Comparison of ENCODE assay signal across 22 cellular contexts in the genomic region with DNA sequence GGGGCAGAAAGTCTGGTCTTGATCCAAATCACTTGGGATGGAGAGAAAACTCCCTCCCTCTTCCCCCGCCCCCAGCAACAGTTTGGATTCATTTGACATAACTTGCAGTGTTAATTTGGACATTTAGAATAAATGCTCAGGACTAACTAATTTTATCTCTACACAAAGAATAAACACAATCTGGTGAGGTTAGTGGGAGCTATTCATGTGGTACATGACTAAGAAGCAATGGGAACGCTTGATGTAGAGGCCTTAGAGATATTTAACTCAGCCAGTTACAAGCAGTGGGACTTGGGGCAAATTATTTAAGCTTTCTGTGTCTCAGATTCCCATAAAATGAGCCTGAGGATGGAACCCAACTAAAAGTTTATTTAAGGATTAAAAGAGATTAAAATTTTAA.
"Had no signal": no experiment of that assay in that cellular context is flagged by ENCODE, and none has a peak within 500 bp of the region (broad histone marks: within the 10 kb centered on the region; RNA-seq: fewer than 3 reads in every experiment).

No MANE protein-coding gene starts in this region.

- H3K27me3 ChIP-seq: brain microvascular endothelial cell, colonic mucosa, tibial artery, uterus had no signal

- H3K4me1 Mint-ChIP-seq: central memory CD8-positive, alpha-beta T cell had no signal

- DNase-seq: activated CD4-positive, alpha-beta memory T cell treated with anti-CD3 and anti-CD28 coated beads, Interleukin-2, amount 10 ng/mL, durations not matched to agents 7 days and 5 days; activated CD4-positive, alpha-beta T cell treated with anti-CD3 and anti-CD28 coated beads for 48 hours; activated CD4-positive, CD25-positive, alpha-beta regulatory T cell; activated CD8-positive, alpha-beta memory T cell treated with anti-CD3 and anti-CD28 coated beads, Interleukin-2, amount 10 ng/mL, durations not matched to agents 7 days and 5 days; activated naive CD4-positive, alpha-beta T cell; activated naive CD8-positive, alpha-beta T cell treated with anti-CD3 and anti-CD28 coated beads for 36 hours; brain microvascular endothelial cell; colonic mucosa; head of caudate nucleus; nucleus accumbens; posterior cingulate gyrus; retina; stimulated activated CD4-positive, alpha-beta T cell treated with anti-CD3 and anti-CD28 coated beads, Interleukin-2, amount 100 ng/mL, for 24 hours; stimulated activated naive CD8-positive, alpha-beta T cell treated with anti-CD3 and anti-CD28 coated beads, Interleukin-15, Interleukin-2, amounts not matched to agents 100 U/mL and 50 U/mL, for 24 hours; substantia nigra; T1000; tibial artery; uterus had no signal

- H3K27ac Mint-ChIP-seq: activated CD4-positive, alpha-beta memory T cell treated with anti-CD3 and anti-CD28 coated beads, Interleukin-2, amount 10 ng/mL, durations not matched to agents 7 days and 5 days; activated CD8-positive, alpha-beta memory T cell treated with anti-CD3 and anti-CD28 coated beads, Interleukin-2, amount 10 ng/mL, durations not matched to agents 7 days and 5 days; activated naive CD8-positive, alpha-beta T cell treated with anti-CD3 and anti-CD28 coated beads for 36 hours; activated T-helper 17 cell treated with anti-CD3 and anti-CD28 coated beads, Interleukin-2, amount 50 U/mL, for 72 hours; natural killer cell treated with Interleukin-12 subunit alpha and Interleukin-12 subunit beta and Interleukin-15 and Interleukin-18, amount 100 ng/mL, for 72 hours had no signal

- H3K36me3 Mint-ChIP-seq: activated CD8-positive, alpha-beta memory T cell treated with anti-CD3 and anti-CD28 coated beads, Interleukin-2, amount 10 ng/mL, durations not matched to agents 7 days and 5 days; activated naive CD8-positive, alpha-beta T cell treated with anti-CD3 and anti-CD28 coated beads for 36 hours; natural killer cell treated with Interleukin-12 subunit alpha and Interleukin-12 subunit beta and Interleukin-15 and Interleukin-18, amount 100 ng/mL, for 72 hours had no signal

- H3K9me3 ChIP-seq: colonic mucosa, uterus had no signal

- H3K36me3 ChIP-seq: brain microvascular endothelial cell, colonic mucosa, tibial artery, uterus had no signal

- ATAC-seq: activated CD8-positive, alpha-beta memory T cell treated with anti-CD3 and anti-CD28 coated beads, Interleukin-2, amount 10 ng/mL, durations not matched to agents 7 days and 5 days; activated T-helper 17 cell treated with anti-CD3 and anti-CD28 coated beads, Interleukin-2, amount 50 U/mL, for 72 hours; natural killer cell treated with Interleukin-12 subunit alpha and Interleukin-12 subunit beta and Interleukin-15 and Interleukin-18, amount 100 ng/mL, for 72 hours; stimulated activated naive CD8-positive, alpha-beta T cell treated with anti-CD3 and anti-CD28 coated beads, Interleukin-15, Interleukin-2, amounts not matched to agents 100 U/mL and 50 U/mL, for 24 hours had no signal

- H3K4me3 Mint-ChIP-seq: activated CD4-positive, alpha-beta memory T cell treated with anti-CD3 and anti-CD28 coated beads, Interleukin-2, amount 10 ng/mL, durations not matched to agents 7 days and 5 days; activated CD8-positive, alpha-beta memory T cell treated with anti-CD3 and anti-CD28 coated beads, Interleukin-2, amount 10 ng/mL, durations not matched to agents 7 days and 5 days; activated naive CD8-positive, alpha-beta T cell treated with anti-CD3 and anti-CD28 coated beads for 36 hours; activated T-helper 17 cell treated with anti-CD3 and anti-CD28 coated beads, Interleukin-2, amount 50 U/mL, for 72 hours; central memory CD8-positive, alpha-beta T cell; natural killer cell treated with Interleukin-12 subunit alpha and Interleukin-12 subunit beta and Interleukin-15 and Interleukin-18, amount 100 ng/mL, for 72 hours had no signal

- H3K4me3 ChIP-seq: colonic mucosa, tibial artery, uterus had no signal

- H3K27ac ChIP-seq: brain microvascular endothelial cell, colonic mucosa, tibial artery had no signal

- H3K27me3 Mint-ChIP-seq: activated naive CD8-positive, alpha-beta T cell treated with anti-CD3 and anti-CD28 coated beads for 36 hours; activated T-helper 17 cell treated with anti-CD3 and anti-CD28 coated beads, Interleukin-2, amount 50 U/mL, for 72 hours; natural killer cell treated with Interleukin-12 subunit alpha and Interleukin-12 subunit beta and Interleukin-15 and Interleukin-18, amount 100 ng/mL, for 72 hours had no signal

- FAIRE-seq: frontal cortex had no signal

- H3K9me3 Mint-ChIP-seq: activated T-helper 17 cell treated with anti-CD3 and anti-CD28 coated beads, Interleukin-2, amount 50 U/mL, for 72 hours; central memory CD8-positive, alpha-beta T cell; natural killer cell treated with Interleukin-12 subunit alpha and Interleukin-12 subunit beta and Interleukin-15 and Interleukin-18, amount 100 ng/mL, for 72 hours had no signal
